Comparison of ENCODE assay signal across 8 cellular contexts in the genomic region with DNA sequence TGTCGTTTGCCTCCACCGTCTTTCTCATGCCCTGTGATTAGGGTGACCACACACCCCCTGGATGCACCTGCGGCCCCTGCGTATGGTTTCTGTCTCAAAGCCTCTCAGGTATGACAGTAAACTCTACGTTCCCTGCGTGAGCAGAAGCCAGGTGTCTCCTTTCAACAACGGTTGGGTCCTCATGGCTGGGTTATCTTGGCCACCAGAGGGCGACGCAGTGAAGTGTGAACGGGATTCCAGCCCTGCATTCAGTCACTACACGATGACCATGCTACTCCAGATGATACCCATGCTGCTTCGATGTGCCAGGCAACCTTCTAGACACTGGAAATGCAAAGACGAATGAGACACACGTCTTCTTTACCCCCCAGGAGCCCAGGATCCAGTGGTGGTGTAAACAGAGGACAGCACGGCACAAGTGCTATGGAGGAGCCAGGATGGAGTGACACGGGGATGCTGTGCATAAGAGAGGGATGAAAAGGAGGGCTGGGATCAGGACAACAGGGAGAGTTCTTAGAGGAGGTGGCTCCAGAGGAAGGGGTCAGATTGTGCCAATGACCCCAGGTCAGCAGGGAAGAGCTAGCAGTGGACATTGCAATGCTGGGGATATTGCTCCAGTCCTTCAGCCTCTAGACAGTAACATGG.
DNase-seq lines count a peak whose midpoint lies in the region; ATAC-seq, FAIRE-seq and TF ChIP-seq lines count a peak whose summit lies in the region.

No MANE protein-coding gene starts in this region.

- no peak overlapping the region for H3K4me3 Mint-ChIP-seq in endothelial cell (ENCODE audit: unreplicated experiment)
- H3K4me3 Mint-ChIP-seq in effector memory CD8-positive, alpha-beta T cell = no peak overlapping the region

- TF ChIP-seq CTCF in GM10248 (IDR thresholded peaks at IDR 0.05; ENCODE audit: control extremely low read depth, extremely low read depth, low read depth, missing control alignments) = peak; percentile 29
- peak; percentile 30 for TF ChIP-seq CTCF in HL-60 (IDR thresholded peaks at IDR 0.05; ENCODE audit: insufficient read depth, low read length)
- peak; percentile 74 for TF ChIP-seq CTCF in endothelial cell (IDR thresholded peaks at IDR 0.05; ENCODE audit: unreplicated experiment)
- TF ChIP-seq CTCF in pancreas (IDR thresholded peaks at IDR 0.05) = peak in 3 of 4 donors; percentile 31 to 54 (median 41)

- CTCF ChIA-PET in GM10248 (lab: Yijun Ruan, JAX) = interaction anchor here (1.0 to 1.1 kb wide), 2 partner anchors 30 to 204 kb away, joined by 3 read pairs; no protein-coding TSS in a partner anchor

- H3K27ac ChIP-seq in HL-60 (replicated peaks) = no peak overlapping the region
- H3K27ac ChIP-seq in pancreas = no peak overlapping the region

- POLR2A ChIA-PET in GM10248 (lab: Yijun Ruan, JAX) = no interaction called here

- no peak overlapping the region for H3K27ac Mint-ChIP-seq in endothelial cell (ENCODE audit: unreplicated experiment)
- H3K27ac Mint-ChIP-seq in effector memory CD8-positive, alpha-beta T cell = no peak overlapping the region

- H3K4me1 Mint-ChIP-seq in endothelial cell (ENCODE audit: unreplicated experiment) = no peaks in the 10 kb centered on the region
- peaks cover 0 to 8% of the 10 kb centered on the region in 2 donors for H3K4me1 Mint-ChIP-seq in effector memory CD8-positive, alpha-beta T cell (ENCODE audit: low read depth in 2 of 2)

- intact Hi-C loops in pancreas (cut with DNase I) = no loop called here

- no peak overlapping the region for H3K4me3 ChIP-seq in HL-60 (replicated peaks; ENCODE audit: insufficient read depth, low read length)
- no peak overlapping the region for H3K4me3 ChIP-seq in pancreas

- peaks cover 3% of the 10 kb centered on the region for H3K27me3 Mint-ChIP-seq in endothelial cell (ENCODE audit: unreplicated experiment)
- H3K27me3 Mint-ChIP-seq in effector memory CD8-positive, alpha-beta T cell = peaks cover 24 to 60% of the 10 kb centered on the region in 2 donors

- H3K36me3 Mint-ChIP-seq in endothelial cell (ENCODE audit: low read depth, unreplicated experiment) = no peaks in the 10 kb centered on the region
- H3K36me3 Mint-ChIP-seq in effector memory CD8-positive, alpha-beta T cell (ENCODE audit: insufficient read depth) = no peaks in the 10 kb centered on the region

- no peaks in the 10 kb centered on the region for H3K4me1 ChIP-seq in pancreas

- peak; percentile 77 for ATAC-seq in SK-N-SH treated with all-trans-retinoic acid at 6 μM for 48 hours
- ATAC-seq in pancreas = peak in 3 of 4 donors; percentile 51 to 67 (median 66)
- ATAC-seq in effector memory CD8-positive, alpha-beta T cell (replicated peaks) = no peak

- H3K9me3 Mint-ChIP-seq in endothelial cell (ENCODE audit: unreplicated experiment) = no peaks in the 10 kb centered on the region
- no peaks in the 10 kb centered on the region for H3K9me3 Mint-ChIP-seq in effector memory CD8-positive, alpha-beta T cell

- H3K36me3 ChIP-seq in pancreas = no peaks in the 10 kb centered on the region

- no peaks in the 10 kb centered on the region for H3K9me3 ChIP-seq in pancreas

- DNase-seq in GM10248 (ENCODE audit: extremely low spot score) = peak; percentile 50
- peak in 1 of 2 experiments; percentile 30 for DNase-seq in HL-60 (ENCODE audit: low read depth in 1 of 2, low spot score in 1 of 2)
- DNase-seq in endothelial cell (ENCODE audit: low spot score) = peak; percentile 64
- DNase-seq in pancreas = peak in 4 of 6 donors; percentile 7 to 72 (median 49)
- no peak for DNase-seq in effector memory CD8-positive, alpha-beta T cell
- DNase-seq in effector CD8-positive, alpha-beta T cell (lab: John Stamatoyannopoulos, UW) = no peak
- DNase-seq in NCI-H1048 (lab: John Stamatoyannopoulos, UW) = no peak

- H3K27me3 ChIP-seq in HL-60 (ENCODE audit: insufficient read depth, poor library complexity, severe bottlenecking) = no peaks in the 10 kb centered on the region
- no peaks in the 10 kb centered on the region for H3K27me3 ChIP-seq in pancreas

- WGBS in pancreas, 2 donors = 32 to 42% methylated on average over 16 of the region's 16 CpGs

- no peak for FAIRE-seq in pancreas (lab: Jason Lieb, UNC)

TF ChIP-seq in SK-N-SH treated with all-trans-retinoic acid at 6 μM for 48 hours, 23 proteins besides CTCF, POLR2A, EP300 and RAD21 (continues in another document):
- TF ChIP-seq, protein P1, sequence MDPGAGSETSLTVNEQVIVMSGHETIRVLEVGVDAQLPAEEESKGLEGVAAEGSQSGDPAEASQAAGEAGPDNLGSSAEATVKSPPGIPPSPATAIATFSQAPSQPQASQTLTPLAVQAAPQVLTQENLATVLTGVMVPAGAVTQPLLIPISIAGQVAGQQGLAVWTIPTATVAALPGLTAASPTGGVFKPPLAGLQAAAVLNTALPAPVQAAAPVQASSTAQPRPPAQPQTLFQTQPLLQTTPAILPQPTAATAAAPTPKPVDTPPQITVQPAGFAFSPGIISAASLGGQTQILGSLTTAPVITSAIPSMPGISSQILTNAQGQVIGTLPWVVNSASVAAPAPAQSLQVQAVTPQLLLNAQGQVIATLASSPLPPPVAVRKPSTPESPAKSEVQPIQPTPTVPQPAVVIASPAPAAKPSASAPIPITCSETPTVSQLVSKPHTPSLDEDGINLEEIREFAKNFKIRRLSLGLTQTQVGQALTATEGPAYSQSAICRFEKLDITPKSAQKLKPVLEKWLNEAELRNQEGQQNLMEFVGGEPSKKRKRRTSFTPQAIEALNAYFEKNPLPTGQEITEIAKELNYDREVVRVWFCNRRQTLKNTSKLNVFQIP (CRISPR knock-in tag; IDR thresholded peaks at IDR 0.05; ENCODE audit: borderline replicate concordance, low read depth) = no peak
- TF ChIP-seq TOX (CRISPR knock-in tag; IDR thresholded peaks at IDR 0.05; ENCODE audit: borderline replicate concordance) (no peak), TSHZ2 (CRISPR knock-in tag; IDR thresholded peaks at IDR 0.05) (no peak), ISL1 (CRISPR knock-in tag; IDR thresholded peaks at IDR 0.05) (no peak), BACH2 (CRISPR knock-in tag; IDR thresholded peaks at IDR 0.05; ENCODE audit: borderline replicate concordance) (no peak), ZNF8 (CRISPR knock-in tag; IDR thresholded peaks at IDR 0.05) (no peak), ZFP30 (CRISPR knock-in tag; IDR thresholded peaks at IDR 0.05) (no peak), RARB (CRISPR knock-in tag; IDR thresholded peaks at IDR 0.05) (no peak), ZC3H10 (CRISPR knock-in tag; IDR thresholded peaks at IDR 0.05) (no peak), ZNF565 (CRISPR knock-in tag; conservative IDR thresholded peaks at IDR 0.05; ENCODE audit: low read depth) (no peak), GLIS3 (CRISPR knock-in tag; IDR thresholded peaks at IDR 0.05) (no peak), ZNF70 (CRISPR knock-in tag; IDR thresholded peaks at IDR 0.05) (no peak), PATZ1 (CRISPR knock-in tag; IDR thresholded peaks at IDR 0.05; ENCODE audit: borderline replicate concordance) (no peak), TCF4 (CRISPR knock-in tag; IDR thresholded peaks at IDR 0.05; ENCODE audit: borderline replicate concordance) (no peak)
- TF ChIP-seq, protein P2, sequence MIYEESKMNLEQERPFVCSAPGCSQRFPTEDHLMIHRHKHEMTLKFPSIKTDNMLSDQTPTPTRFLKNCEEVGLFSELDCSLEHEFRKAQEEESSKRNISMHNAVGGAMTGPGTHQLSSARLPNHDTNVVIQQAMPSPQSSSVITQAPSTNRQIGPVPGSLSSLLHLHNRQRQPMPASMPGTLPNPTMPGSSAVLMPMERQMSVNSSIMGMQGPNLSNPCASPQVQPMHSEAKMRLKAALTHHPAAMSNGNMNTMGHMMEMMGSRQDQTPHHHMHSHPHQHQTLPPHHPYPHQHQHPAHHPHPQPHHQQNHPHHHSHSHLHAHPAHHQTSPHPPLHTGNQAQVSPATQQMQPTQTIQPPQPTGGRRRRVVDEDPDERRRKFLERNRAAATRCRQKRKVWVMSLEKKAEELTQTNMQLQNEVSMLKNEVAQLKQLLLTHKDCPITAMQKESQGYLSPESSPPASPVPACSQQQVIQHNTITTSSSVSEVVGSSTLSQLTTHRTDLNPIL (CRISPR knock-in tag; IDR thresholded peaks at IDR 0.05; ENCODE audit: low read depth) = no peak

Comparison
In these comparisons a context has a peak if more than half of its experiments do, and no peak if none do; other contexts are left out.
1. DNase-seq: peak in GM10248 (single experiment), endothelial cell (single experiment) and pancreas (4 of 6); none in effector memory CD8-positive, alpha-beta T cell (0 of 3), effector CD8-positive, alpha-beta T cell (single experiment) and NCI-H1048 (single experiment).
2. Peak in every context shown above with its lines, with median percentiles within 50 percentile points of each other: CTCF ChIP-seq.